22 cellular contexts compared by ENCODE assay signal in the genomic region with DNA sequence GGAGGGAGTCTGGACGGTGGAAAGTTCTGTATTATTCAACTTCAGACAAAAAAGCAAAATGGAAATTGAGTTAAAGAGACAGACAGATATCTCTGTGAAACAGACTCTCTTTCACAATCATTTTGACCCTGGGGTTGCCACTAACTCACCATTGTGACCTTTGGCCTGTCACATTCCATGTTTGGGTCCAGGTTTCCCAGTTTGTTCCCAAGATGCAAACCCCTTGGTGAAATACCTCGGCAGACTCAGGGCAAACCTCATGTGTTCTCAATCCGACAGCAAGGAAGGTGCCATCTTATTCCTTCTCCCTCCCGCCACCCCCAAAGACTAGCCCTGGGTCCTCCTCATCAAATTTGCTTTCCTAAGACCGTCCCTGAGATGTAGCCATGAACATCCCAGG.
"Had no signal": no experiment of that assay in that cellular context is flagged by ENCODE, and none has a peak within 500 bp of the region (broad histone marks: within the 10 kb centered on the region; RNA-seq: fewer than 3 reads in every experiment).

No MANE protein-coding gene starts in this region.

- H3K27ac Mint-ChIP-seq: activated CD4-positive, alpha-beta T cell treated with anti-CD3 and anti-CD28 coated beads for 36 hours; activated CD8-positive, alpha-beta memory T cell treated with anti-CD3 and anti-CD28 coated beads, Interleukin-2, amount 10 ng/mL, durations not matched to agents 7 days and 5 days; activated CD8-positive, alpha-beta T cell treated with anti-CD3 and anti-CD28 coated beads, Interleukin-2, amount 10 ng/mL, durations not matched to agents 7 days and 5 days; activated naive CD4-positive, alpha-beta T cell treated with anti-CD3 and anti-CD28 coated beads, Interleukin-2, amount 50 U/mL, for 72 hours; T-cell had no signal

- H3K4me1 ChIP-seq: colonic mucosa, pancreas, uterus had no signal

- H3K9me3 Mint-ChIP-seq: activated naive CD4-positive, alpha-beta T cell treated with anti-CD3 and anti-CD28 coated beads, Interleukin-2, amount 50 U/mL, for 72 hours; T-cell had no signal

- DNase-seq: activated CD4-positive, alpha-beta T cell treated with anti-CD3 and anti-CD28 coated beads for 36 hours; activated CD4-positive, CD25-positive, alpha-beta regulatory T cell; activated CD8-positive, alpha-beta T cell treated with anti-CD3 and anti-CD28 coated beads, Interleukin-2, amount 10 ng/mL, durations not matched to agents 7 days and 5 days; activated naive CD4-positive, alpha-beta T cell; activated T-cell treated with anti-CD3 and anti-CD28 coated beads, Interleukin-2, amount 50 U/mL, for 48 hours; colonic mucosa; head of caudate nucleus; left ventricle myocardium superior; mammary epithelial cell; naive B cell; pancreas; spleen; stimulated activated CD4-positive, alpha-beta T cell treated with anti-CD3 and anti-CD28 coated beads, Interleukin-2, amount 100 ng/mL, for 48 hours; stimulated activated naive CD4-positive, alpha-beta T cell treated with Interleukin-2 at 50 U/mL for 16 hours; T-cell; trophoblast cell; uterus had no signal

- H3K4me1 Mint-ChIP-seq: activated CD4-positive, alpha-beta T cell treated with anti-CD3 and anti-CD28 coated beads for 36 hours; naive B cell had no signal

- H3K27me3 ChIP-seq: colonic mucosa, gastroesophageal sphincter, pancreas, testis, uterus had no signal

- H3K36me3 ChIP-seq: colonic mucosa, gastroesophageal sphincter, pancreas, prostate gland, spleen, uterus had no signal

- H3K4me3 ChIP-seq: colonic mucosa, gastroesophageal sphincter, pancreas, prostate gland, spleen, testis, uterus had no signal

- ATAC-seq: activated CD4-positive, alpha-beta T cell treated with anti-CD3 and anti-CD28 coated beads for 36 hours; activated CD8-positive, alpha-beta memory T cell treated with anti-CD3 and anti-CD28 coated beads, Interleukin-2, amount 10 ng/mL, durations not matched to agents 7 days and 5 days; activated CD8-positive, alpha-beta T cell treated with anti-CD3 and anti-CD28 coated beads, Interleukin-2, amount 10 ng/mL, durations not matched to agents 7 days and 5 days; activated naive CD4-positive, alpha-beta T cell treated with anti-CD3 and anti-CD28 coated beads, Interleukin-2, amount 50 U/mL, for 72 hours; gastroesophageal sphincter; T-cell had no signal

- H3K36me3 Mint-ChIP-seq: activated CD8-positive, alpha-beta memory T cell treated with anti-CD3 and anti-CD28 coated beads, Interleukin-2, amount 10 ng/mL, durations not matched to agents 7 days and 5 days; activated naive CD4-positive, alpha-beta T cell treated with anti-CD3 and anti-CD28 coated beads, Interleukin-2, amount 50 U/mL, for 72 hours; naive B cell; T-cell had no signal

- H3K4me3 Mint-ChIP-seq: activated CD4-positive, alpha-beta T cell treated with anti-CD3 and anti-CD28 coated beads for 36 hours; activated CD8-positive, alpha-beta memory T cell treated with anti-CD3 and anti-CD28 coated beads, Interleukin-2, amount 10 ng/mL, durations not matched to agents 7 days and 5 days; activated CD8-positive, alpha-beta T cell treated with anti-CD3 and anti-CD28 coated beads, Interleukin-2, amount 10 ng/mL, durations not matched to agents 7 days and 5 days; naive B cell; T-cell had no signal

- H3K27ac ChIP-seq: colonic mucosa, pancreas, spleen, testis, uterus had no signal

- H3K9me3 ChIP-seq: colonic mucosa, gastroesophageal sphincter, pancreas, prostate gland, spleen, testis, uterus had no signal
